Comparison of ENCODE assay signal across 8 cellular contexts in genomic region chr9:123360161-123361085, GRCh38. TPM values are rescaled to one million over a fixed set of nuclear protein-coding genes. Genes with fewer than 3 reads are reported as not detected.
DNase-seq lines count a peak whose midpoint lies in the region; ATAC-seq and TF ChIP-seq lines count a peak whose summit lies in the region.

No MANE protein-coding gene starts in this region.

- no peaks in the 10 kb centered on the region for H3K36me3 ChIP-seq in naive thymus-derived CD4-positive, alpha-beta T cell (ENCODE audit: control insufficient read depth in 2 of 3, insufficient read depth in 3 of 3, low read length in 3 of 3)
- no peaks in the 10 kb centered on the region for H3K36me3 ChIP-seq in GM23248 (ENCODE audit: low read depth)

- in situ Hi-C loops in GM23248 (cut with MboI) = no loop called here

- peak; percentile 84 for DNase-seq in GM10248 (ENCODE audit: extremely low spot score)
- peak; percentile 42 for DNase-seq in MV-4-11 (lab: John Stamatoyannopoulos, UW)
- peak; percentile 38 for DNase-seq in activated naive CD4-positive, alpha-beta T cell treated with anti-CD3 and anti-CD28 coated beads for 36 hours
- DNase-seq in naive thymus-derived CD4-positive, alpha-beta T cell = peak in 3 of 9 donors; percentile 30 to 38 (median 32)
- DNase-seq in Ammon's horn (ENCODE audit: low spot score) = no peak
- no peak for DNase-seq in GM23248
- DNase-seq in pons (ENCODE audit: low spot score) = no peak

- no peaks in the 10 kb centered on the region for H3K4me1 ChIP-seq in naive thymus-derived CD4-positive, alpha-beta T cell (ENCODE audit: control insufficient read depth in 2 of 2, insufficient read depth in 2 of 2, low read length in 2 of 2)
- no peaks in the 10 kb centered on the region for H3K4me1 ChIP-seq in GM23248 (ENCODE audit: insufficient read depth)

- no peaks in the 10 kb centered on the region for H3K79me2 ChIP-seq in GM23248 (ENCODE audit: insufficient read depth)

- H3K27ac Mint-ChIP-seq in activated naive CD4-positive, alpha-beta T cell treated with anti-CD3 and anti-CD28 coated beads for 36 hours = no peak overlapping the region
- H3K27ac Mint-ChIP-seq in naive thymus-derived CD4-positive, alpha-beta T cell = peak overlapping the region in 3 of 9 donors; percentile 5 to 83 (median 40)

- H3K27me3 ChIP-seq in naive thymus-derived CD4-positive, alpha-beta T cell (ENCODE audit: control insufficient read depth in 2 of 2, insufficient read depth in 2 of 2, low read length in 2 of 2) = no peaks in the 10 kb centered on the region
- no peaks in the 10 kb centered on the region for H3K27me3 ChIP-seq in GM23248 (replicated peaks; ENCODE audit: insufficient read depth)

- peaks cover 3% of the 10 kb centered on the region for H3K4me1 Mint-ChIP-seq in activated naive CD4-positive, alpha-beta T cell treated with anti-CD3 and anti-CD28 coated beads for 36 hours (ENCODE audit: low read depth)
- peaks cover 0 to 31% (median 19%) of the 10 kb centered on the region in 7 donors for H3K4me1 Mint-ChIP-seq in naive thymus-derived CD4-positive, alpha-beta T cell

- H3K4me3 Mint-ChIP-seq in activated naive CD4-positive, alpha-beta T cell treated with anti-CD3 and anti-CD28 coated beads for 36 hours = no peak overlapping the region
- H3K4me3 Mint-ChIP-seq in naive thymus-derived CD4-positive, alpha-beta T cell = peak overlapping the region in 2 of 10 donors; percentile 19 to 41

- H2AFZ ChIP-seq in GM23248 = no peak overlapping the region

- H3K9me2 ChIP-seq in GM23248 (ENCODE audit: insufficient read depth) = no peaks in the 10 kb centered on the region

- TF ChIP-seq CTCF in GM10248 (IDR thresholded peaks at IDR 0.05; ENCODE audit: control extremely low read depth, extremely low read depth, low read depth, missing control alignments) = no peak

- H3K4me3 ChIP-seq in naive thymus-derived CD4-positive, alpha-beta T cell (ENCODE audit: low read length) = no peak overlapping the region
- H3K4me3 ChIP-seq in GM23248 = no peak overlapping the region

- H3K9me3 ChIP-seq in naive thymus-derived CD4-positive, alpha-beta T cell (ENCODE audit: control insufficient read depth in 2 of 3, low read length in 3 of 3) = no peaks in the 10 kb centered on the region
- H3K9me3 ChIP-seq in GM23248 (ENCODE audit: low read depth) = no peaks in the 10 kb centered on the region

- peaks cover 2% of the 10 kb centered on the region for H3K27me3 Mint-ChIP-seq in activated naive CD4-positive, alpha-beta T cell treated with anti-CD3 and anti-CD28 coated beads for 36 hours (ENCODE audit: low read depth)
- peaks cover 0 to 8% (median 0%) of the 10 kb centered on the region in 5 donors for H3K27me3 Mint-ChIP-seq in naive thymus-derived CD4-positive, alpha-beta T cell

- no peaks in the 10 kb centered on the region for H3F3A ChIP-seq in GM23248 (ENCODE audit: insufficient read depth)

- ATAC-seq in naive thymus-derived CD4-positive, alpha-beta T cell = peak; percentile 36
- ATAC-seq in GM18861 (IDR thresholded peaks at IDR 0.05; ENCODE audit: unreplicated experiment) = no peak

- POLR2A ChIA-PET in GM10248 (lab: Yijun Ruan, JAX) = no interaction called here
- POLR2A ChIA-PET in naive thymus-derived CD4-positive, alpha-beta T cell (lab: Charles Lee) = no interaction called here

- no peak overlapping the region for H3K9ac ChIP-seq in GM23248

- H4K20me1 ChIP-seq in GM23248 (ENCODE audit: insufficient read depth) = no peaks in the 10 kb centered on the region

- 70 to 75% methylated on average over 17 to 22 of the region's 22 CpGs for WGBS in GM23248 (ENCODE audit: low coverage in 1 of 2, low lambda C conversion rate in 2 of 2, missing lambda C conversion rate in 2 of 2), 2 experiments

- intact Hi-C loops in activated naive CD4-positive, alpha-beta T cell treated with anti-CD3 and anti-CD28 coated beads for 36 hours (cut with micrococcal nuclease) = no loop called here
- intact Hi-C loops in naive thymus-derived CD4-positive, alpha-beta T cell (cut with micrococcal nuclease) = no loop called here

- H3K4me2 ChIP-seq in GM23248 (ENCODE audit: unreplicated experiment) = no peak overlapping the region

- no peaks in the 10 kb centered on the region for H3K9me3 Mint-ChIP-seq in activated naive CD4-positive, alpha-beta T cell treated with anti-CD3 and anti-CD28 coated beads for 36 hours
- H3K9me3 Mint-ChIP-seq in naive thymus-derived CD4-positive, alpha-beta T cell = no peaks in the 10 kb centered on the region

- no peak overlapping the region for H3K27ac ChIP-seq in naive thymus-derived CD4-positive, alpha-beta T cell (ENCODE audit: low read depth, low read length)
- H3K27ac ChIP-seq in GM23248 = no peak overlapping the region

- CTCF ChIA-PET in GM10248 (lab: Yijun Ruan, JAX) = interaction anchor here (0.9 to 2.4 kb wide), 7 partner anchors 8 to 862 kb away, joined by 3 to 20 read pairs (median 4); no protein-coding TSS in a partner anchor
- CTCF ChIA-PET in activated naive CD4-positive, alpha-beta T cell treated with anti-CD3 and anti-CD28 coated beads for 36 hours (lab: Charles Lee) = interaction anchor here (1.0 to 2.3 kb wide), 3 partner anchors 11 to 279 kb away, joined by 3 to 10 read pairs (median 5); no protein-coding TSS in a partner anchor
- CTCF ChIA-PET in naive thymus-derived CD4-positive, alpha-beta T cell (lab: Charles Lee) = no interaction called here

- H3K36me3 Mint-ChIP-seq in activated naive CD4-positive, alpha-beta T cell treated with anti-CD3 and anti-CD28 coated beads for 36 hours (ENCODE audit: low read depth) = no peaks in the 10 kb centered on the region
- H3K36me3 Mint-ChIP-seq in naive thymus-derived CD4-positive, alpha-beta T cell = no peaks in the 10 kb centered on the region

RNA-seq across cellular contexts. Expression of gene CRB2, which starts 4.4 kb away (rescaled TPM):
- not detected for total RNA-seq in activated naive CD4-positive, alpha-beta T cell treated with anti-CD3 and anti-CD28 coated beads for 36 hours
- total RNA-seq in naive thymus-derived CD4-positive, alpha-beta T cell = not detected
- polyA plus RNA-seq in naive thymus-derived CD4-positive, alpha-beta T cell = not detected
- not detected in 2 replicates for total RNA-seq in GM23248 (2014; rRNA removed; shearing (Covaris generic))
- not detected in 2 replicates for polyA plus RNA-seq in GM23248 (2016; fragmentation: Nextera tagmentation; extraction: Ambion mirVana)

Comparison
In these comparisons a context has a peak if more than half of its experiments do, and no peak if none do; other contexts are left out.
1. DNase-seq: peak in GM10248 (single experiment), MV-4-11 (single experiment) and activated naive CD4-positive, alpha-beta T cell treated with anti-CD3 and anti-CD28 coated beads for 36 hours (single experiment); none in Ammon's horn (single experiment), GM23248 (single experiment) and pons (single experiment).